1 cellular context compared by ENCODE assay signal in genomic region chr16:30581462-30581861, GRCh38.
TF ChIP-seq lines count a peak whose summit lies in the region.

No MANE protein-coding gene starts in this region.

TF ChIP-seq in K562, 482 proteins besides CTCF, POLR2A, EP300 and RAD21:
- no peak for TF ChIP-seq ZNF589 (CRISPR knock-in tag; IDR thresholded peaks at IDR 0.05; ENCODE audit: low read depth)
- peak; percentile 88 for TF ChIP-seq NFIC (IDR thresholded peaks at IDR 0.05)
- TF ChIP-seq ZNF740 (CRISPR knock-in tag; IDR thresholded peaks at IDR 0.05): peak; percentile 81
- no peak for TF ChIP-seq ZNF740 (tag; IDR thresholded peaks at IDR 0.05)
- TF ChIP-seq FOXP4 (CRISPR knock-in tag; IDR thresholded peaks at IDR 0.05; ENCODE audit: borderline replicate concordance): no peak
- TF ChIP-seq ZBTB33 (CRISPR knock-in tag; IDR thresholded peaks at IDR 0.05): peak; percentile 82
- no peak for TF ChIP-seq L3MBTL2 (IDR thresholded peaks at IDR 0.05)
- TF ChIP-seq ZNF232 (CRISPR knock-in tag; IDR thresholded peaks at IDR 0.05): no peak
- no peak for TF ChIP-seq TEAD4 (IDR thresholded peaks at IDR 0.05; ENCODE audit: low read length)
- TF ChIP-seq TEAD4 (CRISPR knock-in tag; IDR thresholded peaks at IDR 0.05; ENCODE audit: borderline replicate concordance): 0 out of 2 replicates have a peak, but pooled peaks have one; percentile 33
- TF ChIP-seq ESRRA (IDR thresholded peaks at IDR 0.05; ENCODE audit: borderline replicate concordance, low read depth): no peak
- no peak for TF ChIP-seq ZNF24 (IDR thresholded peaks at IDR 0.05)
- no peak for TF ChIP-seq ZNF143 (CRISPR knock-in tag; IDR thresholded peaks at IDR 0.05)
